18 cellular contexts compared by ENCODE assay signal in genomic region chr6:1942834-1943233, GRCh38.
"Had no signal": no experiment of that assay in that cellular context is flagged by ENCODE, and none has a peak within 500 bp of the region (broad histone marks: within the 10 kb centered on the region; RNA-seq: fewer than 3 reads in every experiment).

No MANE protein-coding gene starts in this region.

- H3K27ac ChIP-seq: dorsolateral prefrontal cortex, lower lobe of right lung, prostate gland, skin epidermis, spleen, testis, tibial artery had no signal

- H3K4me3 ChIP-seq: dorsolateral prefrontal cortex, lower lobe of right lung, prostate gland, skin epidermis, spleen, testis, tibial artery had no signal

- H3K9me3 ChIP-seq: lower lobe of right lung, prostate gland, spleen, testis, tibial artery had no signal

- H3K4me1 ChIP-seq: lower lobe of right lung, prostate gland, spleen, testis, tibial artery had no signal

- H3K36me3 ChIP-seq: lower lobe of right lung, prostate gland, spleen, tibial artery had no signal

- ATAC-seq: left ventricle myocardium superior; lower lobe of right lung; naive thymus-derived CD8-positive, alpha-beta T cell; right cardiac atrium; stimulated activated memory B cell treated with anti-CD40 and anti-IgM and Interleukin-4, amounts not matched to agents 10 μg/mL and 1 μg/mL and 100 μg/mL, for 72 hours; stimulated activated naive CD8-positive, alpha-beta T cell treated with anti-CD3 and anti-CD28 coated beads, Interleukin-15, Interleukin-2, amounts not matched to agents 100 U/mL and 50 U/mL, for 24 hours had no signal

- H3K27me3 ChIP-seq: spleen, testis, tibial artery had no signal

- DNase-seq: dorsolateral prefrontal cortex; effector CD4-positive, alpha-beta T cell; head of caudate nucleus; left ventricle myocardium superior; lower lobe of right lung; naive thymus-derived CD8-positive, alpha-beta T cell; nephron progenitor cell; nucleus accumbens; right cardiac atrium; spleen; stimulated activated CD4-positive, alpha-beta T cell treated with anti-CD3 and anti-CD28 coated beads, Interleukin-4, amount 100 ng/mL, for 4 hours; stimulated activated naive CD8-positive, alpha-beta T cell treated with anti-CD3 and anti-CD28 coated beads, Interleukin-15, Interleukin-2, amounts not matched to agents 100 U/mL and 50 U/mL, for 24 hours; substantia nigra; testis; tibial artery had no signal
